Comparison of ENCODE assay signal across 27 cellular contexts in genomic region chr6:97026298-97026697, GRCh38.
DNase-seq lines count a peak whose midpoint lies in the region; ATAC-seq, FAIRE-seq and TF ChIP-seq lines count a peak whose summit lies in the region.
"Had no signal": no experiment of that assay in that cellular context is flagged by ENCODE, and none has a peak within 500 bp of the region (broad histone marks: within the 10 kb centered on the region; RNA-seq: fewer than 3 reads in every experiment).

No MANE protein-coding gene starts in this region.

- no peak for TF ChIP-seq POLR2A in K562 (conservative IDR thresholded peaks at IDR 0.05)

- H2AFZ ChIP-seq in K562 (ENCODE audit: low read depth, low read length) = no peak overlapping the region

- TF ChIP-seq CTCF in K562 (IDR thresholded peaks at IDR 0.05 in 2 of 3, conservative IDR thresholded peaks at IDR 0.05 in 1 of 3; ENCODE audit: insufficient read depth in 2 of 3, low read depth in 1 of 3, low read length in 3 of 3) (no peak), foreskin fibroblast (IDR thresholded peaks at IDR 0.05; ENCODE audit: low read depth, low read length) (no peak)

- CTCF ChIA-PET in K562 (lab: Yijun Ruan, JAX; ENCODE audit: low intra/inter-chr PET ratio) = no interaction called here

- H3K27me3 ChIP-seq in K562 (ENCODE audit: control insufficient read depth in 2 of 2, insufficient read depth in 2 of 2, low read length in 2 of 2) = no peaks in the 10 kb centered on the region; a peak in 2 of 5 replicates
- H3K27me3 ChIP-seq: foreskin keratinocyte had no signal

- H3K4me3 ChIP-seq in K562 (no peak overlapping the region), foreskin fibroblast (ENCODE audit: low read depth in 1 of 2, low read length in 2 of 2) (no peak overlapping the region)
- H3K4me3 ChIP-seq: SK-N-MC, skin epidermis had no signal

- peak; percentile 9 for DNase-seq in DMS53 (lab: John Stamatoyannopoulos, UW)
- no peak for DNase-seq in DMS53 treated with DMSO at 0.1 percent for 48 hours (lab: John Stamatoyannopoulos, UW; ENCODE audit: unreplicated experiment)
- DNase-seq in NCI-H1105 (lab: John Stamatoyannopoulos, UW) = peak; percentile 19
- DNase-seq in NCI-H2171 treated with DMSO at 0.1 percent for 48 hours (lab: John Stamatoyannopoulos, UW) = peak; percentile 74
- DNase-seq in K562 (ENCODE audit: extremely low read depth in 1 of 4, low spot score in 3 of 4) = no peak
- no peak for DNase-seq in stimulated activated CD8-positive, alpha-beta memory T cell treated with anti-CD3 and anti-CD28 coated beads, Interleukin-4, amount 100 ng/mL, for 48 hours
- no peak for DNase-seq in foreskin fibroblast
- DNase-seq: 8988T; activated CD4-positive, alpha-beta T cell treated with anti-CD3 and anti-CD28 coated beads, Interleukin-2, amount 10 ng/mL, durations not matched to agents 24 days and 14 days; activated naive CD4-positive, alpha-beta T cell; activated T-cell treated with anti-CD3 and anti-CD28 coated beads, Interleukin-2, amount 50 U/mL, for 48 hours; CD4-positive, alpha-beta T cell; DMS79 treated with DMSO at 0.1 percent for 48 hours; effector CD8-positive, alpha-beta T cell; foreskin keratinocyte; Kasumi-1; MV-4-11; naive thymus-derived CD4-positive, alpha-beta T cell; NCI-H510A; occipital lobe; RPMI8226 had no signal

- no peak for FAIRE-seq in K562 (lab: Jason Lieb, UNC)
- FAIRE-seq: GM18507 had no signal

- no peak overlapping the region for H3K9ac ChIP-seq in K562 (ENCODE audit: insufficient read depth in 1 of 2, low read depth in 2 of 2, low read length in 2 of 2)

- WGBS in K562 (ENCODE audit: insufficient coverage, low coverage, missing lambda C conversion rate) = 0% methylated on average over 3 of the region's 3 CpGs

- no peak for TF ChIP-seq RAD21 in K562 (CRISPR knock-in tag; conservative IDR thresholded peaks at IDR 0.05 in 1 of 2, IDR thresholded peaks at IDR 0.05 in 1 of 2)

- no peaks in the 10 kb centered on the region for H3K4me1 ChIP-seq in K562 (replicated peaks in 1 of 2; ENCODE audit: control insufficient read depth in 2 of 2, insufficient read depth in 2 of 2, low read length in 2 of 2)
- H3K4me1 ChIP-seq: foreskin keratinocyte had no signal

- in situ Hi-C loops in K562 (cut with MboI) = no loop called here

- H3K9me3 ChIP-seq in K562 (replicated peaks; ENCODE audit: control insufficient read depth, insufficient read depth, low read depth, low read length) = no peaks in the 10 kb centered on the region

- H3K79me2 ChIP-seq in K562 (ENCODE audit: control insufficient read depth, insufficient read depth, low read length) = no peaks in the 10 kb centered on the region

- TF ChIP-seq EP300 in K562 (IDR thresholded peaks at IDR 0.05; ENCODE audit: low read length) = no peak

- no peaks in the 10 kb centered on the region for H4K20me1 ChIP-seq in K562 (replicated peaks; ENCODE audit: control insufficient read depth, insufficient read depth, low read length)

- no TSS peak for BruUV-seq in K562 (replicated peaks; lab: Mats Ljungman, UMichigan)

- intact Hi-C loops in K562 (cut with micrococcal nuclease) = no loop called here

- POLR2A ChIA-PET in K562 (lab: Yijun Ruan, JAX) = interaction anchor here (0.6 kb wide), 1 partner anchor 1707 kb away, joined by 4 read pairs; no protein-coding TSS in a partner anchor

- no peak overlapping the region for H3K27ac ChIP-seq in K562 (ENCODE audit: extremely low read depth, low read depth, low read length)
- H3K27ac ChIP-seq: foreskin keratinocyte, SK-N-MC, skin epidermis, VCaP had no signal

- no peak overlapping the region for H3K4me2 ChIP-seq in K562 (ENCODE audit: insufficient read depth, low read length)

- no peaks in the 10 kb centered on the region for H3K9me1 ChIP-seq in K562 (ENCODE audit: control insufficient read depth, insufficient read depth, low read length)

- no peaks in the 10 kb centered on the region for H3K36me3 ChIP-seq in K562 (ENCODE audit: control insufficient read depth, insufficient read depth, low read length)

- ATAC-seq in K562 (no peak), HG02610 (IDR thresholded peaks at IDR 0.05; ENCODE audit: unreplicated experiment) (no peak)
- ATAC-seq: foreskin keratinocyte; left lobe of liver; naive thymus-derived CD4-positive, alpha-beta T cell had no signal

TF ChIP-seq in K562, 482 proteins besides CTCF, POLR2A, EP300 and RAD21:
- no peak for TF ChIP-seq ZBTB40 (IDR thresholded peaks at IDR 0.05)
- TF ChIP-seq ZBTB40 (CRISPR knock-in tag; IDR thresholded peaks at IDR 0.05) = no peak
- TF ChIP-seq RFX1 (IDR thresholded peaks at IDR 0.05) = peak; percentile 49
- no peak for TF ChIP-seq C11orf30 (IDR thresholded peaks at IDR 0.05; ENCODE audit: low read depth)

Comparison
In these comparisons a context has a peak if more than half of its experiments do, and no peak if none do; other contexts are left out.
1. DNase-seq: peak in DMS53 (single experiment), NCI-H1105 (single experiment) and NCI-H2171 treated with DMSO at 0.1 percent for 48 hours (single experiment); none in DMS53 treated with DMSO at 0.1 percent for 48 hours (single experiment), K562 (0 of 4), stimulated activated CD8-positive, alpha-beta memory T cell treated with anti-CD3 and anti-CD28 coated beads, Interleukin-4, amount 100 ng/mL, for 48 hours (single experiment) and foreskin fibroblast (0 of 2).